16 cellular contexts compared by ENCODE assay signal in genomic region chr3:114730397-114730796, GRCh38.
DNase-seq lines count a peak whose midpoint lies in the region; ATAC-seq lines count a peak whose summit lies in the region.
"Had no signal": no experiment of that assay in that cellular context is flagged by ENCODE, and none has a peak within 500 bp of the region (broad histone marks: within the 10 kb centered on the region; RNA-seq: fewer than 3 reads in every experiment).

No MANE protein-coding gene starts in this region.

- H3K4me1 Mint-ChIP-seq in naive thymus-derived CD4-positive, alpha-beta T cell, result peaks cover 0 to 37% (median 13%) of the 10 kb centered on the region in 7 donors

- H3K27ac Mint-ChIP-seq in naive thymus-derived CD4-positive, alpha-beta T cell, result no peak overlapping the region
- H3K27ac Mint-ChIP-seq: CD4-positive, alpha-beta memory T cell had no signal

- no peaks in the 10 kb centered on the region for H3K36me3 ChIP-seq in naive thymus-derived CD4-positive, alpha-beta T cell (ENCODE audit: control insufficient read depth in 2 of 3, insufficient read depth in 3 of 3, low read length in 3 of 3)
- H3K36me3 ChIP-seq: SJCRH30 had no signal

- H3K27me3 ChIP-seq in naive thymus-derived CD4-positive, alpha-beta T cell (ENCODE audit: control insufficient read depth in 2 of 2, insufficient read depth in 2 of 2, low read length in 2 of 2), result no peaks in the 10 kb centered on the region
- H3K27me3 ChIP-seq: SJCRH30 had no signal

- CTCF ChIA-PET in naive thymus-derived CD4-positive, alpha-beta T cell (lab: Charles Lee), result no interaction called here

- H3K27ac ChIP-seq in naive thymus-derived CD4-positive, alpha-beta T cell (ENCODE audit: low read depth, low read length), result no peak overlapping the region
- H3K27ac ChIP-seq: SJCRH30 had no signal

- H3K4me3 Mint-ChIP-seq in naive thymus-derived CD4-positive, alpha-beta T cell, result no peak overlapping the region
- H3K4me3 Mint-ChIP-seq: CD4-positive, alpha-beta memory T cell had no signal

- POLR2A ChIA-PET in naive thymus-derived CD4-positive, alpha-beta T cell (lab: Charles Lee), result no interaction called here

- peak; percentile 58 for ATAC-seq in left ventricle myocardium superior
- ATAC-seq in sciatic nerve, result peak; percentile 22
- no peak for ATAC-seq in naive thymus-derived CD4-positive, alpha-beta T cell

- H3K4me1 ChIP-seq in naive thymus-derived CD4-positive, alpha-beta T cell (ENCODE audit: control insufficient read depth in 2 of 2, insufficient read depth in 2 of 2, low read length in 2 of 2), result no peaks in the 10 kb centered on the region
- H3K4me1 ChIP-seq: SJCRH30 had no signal

- H3K9me3 Mint-ChIP-seq in naive thymus-derived CD4-positive, alpha-beta T cell, result no peaks in the 10 kb centered on the region

- peaks cover 0 to 24% (median 4%) of the 10 kb centered on the region in 5 donors for H3K36me3 Mint-ChIP-seq in naive thymus-derived CD4-positive, alpha-beta T cell

- intact Hi-C loops in left ventricle myocardium superior (cut with micrococcal nuclease) (no loop called here), sciatic nerve (cut with DNase I) (no loop called here)
- intact Hi-C loops in naive thymus-derived CD4-positive, alpha-beta T cell (cut with micrococcal nuclease), result no loop called here

- DNase-seq in NCI-H82 (lab: John Stamatoyannopoulos, UW) (peak; percentile 8), NCI-H82 treated with DMSO at 0.1 percent for 48 hours (lab: John Stamatoyannopoulos, UW; ENCODE audit: unreplicated experiment) (no peak), NCI-H2029 treated with DMSO at 0.1 percent for 48 hours (lab: John Stamatoyannopoulos, UW) (peak; percentile 37), left ventricle myocardium superior (no peak), sciatic nerve (ENCODE audit: low spot score) (no peak), NCI-H1092 treated with DMSO at 0.1 percent for 48 hours (lab: John Stamatoyannopoulos, UW) (no peak)
- no peak for DNase-seq in naive thymus-derived CD4-positive, alpha-beta T cell
- DNase-seq in activated CD4-positive, alpha-beta T cell treated with anti-CD3 and anti-CD28 coated beads, Interleukin-2, amount 50 U/mL, for 4 hours, result no peak
- DNase-seq: CD4-positive, alpha-beta memory T cell; DND-41; GF-D8; NCI-H1048; NCI-H2107; NCI-H345; NCI-H526; SJCRH30 had no signal

- H3K9me3 ChIP-seq in naive thymus-derived CD4-positive, alpha-beta T cell (ENCODE audit: control insufficient read depth in 2 of 3, low read length in 3 of 3), result no peaks in the 10 kb centered on the region
- H3K9me3 ChIP-seq: SJCRH30 had no signal

- no peak overlapping the region for H3K4me3 ChIP-seq in naive thymus-derived CD4-positive, alpha-beta T cell (ENCODE audit: low read length)
- H3K4me3 ChIP-seq: SJCRH30 had no signal

- H3K27me3 Mint-ChIP-seq in naive thymus-derived CD4-positive, alpha-beta T cell, result no peaks in the 10 kb centered on the region
- H3K27me3 Mint-ChIP-seq: CD4-positive, alpha-beta memory T cell had no signal

Comparison
In these comparisons a context has a peak if more than half of its experiments do, and no peak if none do; other contexts are left out.
1. DNase-seq: peak in NCI-H82 (single experiment) and NCI-H2029 treated with DMSO at 0.1 percent for 48 hours (single experiment); none in NCI-H82 treated with DMSO at 0.1 percent for 48 hours (single experiment), left ventricle myocardium superior (single experiment), sciatic nerve (single experiment), naive thymus-derived CD4-positive, alpha-beta T cell (0 of 9), NCI-H1092 treated with DMSO at 0.1 percent for 48 hours (single experiment) and activated CD4-positive, alpha-beta T cell treated with anti-CD3 and anti-CD28 coated beads, Interleukin-2, amount 50 U/mL, for 4 hours (0 of 2).